ENCODE assay signal across 8 cellular contexts in the genomic region with DNA sequence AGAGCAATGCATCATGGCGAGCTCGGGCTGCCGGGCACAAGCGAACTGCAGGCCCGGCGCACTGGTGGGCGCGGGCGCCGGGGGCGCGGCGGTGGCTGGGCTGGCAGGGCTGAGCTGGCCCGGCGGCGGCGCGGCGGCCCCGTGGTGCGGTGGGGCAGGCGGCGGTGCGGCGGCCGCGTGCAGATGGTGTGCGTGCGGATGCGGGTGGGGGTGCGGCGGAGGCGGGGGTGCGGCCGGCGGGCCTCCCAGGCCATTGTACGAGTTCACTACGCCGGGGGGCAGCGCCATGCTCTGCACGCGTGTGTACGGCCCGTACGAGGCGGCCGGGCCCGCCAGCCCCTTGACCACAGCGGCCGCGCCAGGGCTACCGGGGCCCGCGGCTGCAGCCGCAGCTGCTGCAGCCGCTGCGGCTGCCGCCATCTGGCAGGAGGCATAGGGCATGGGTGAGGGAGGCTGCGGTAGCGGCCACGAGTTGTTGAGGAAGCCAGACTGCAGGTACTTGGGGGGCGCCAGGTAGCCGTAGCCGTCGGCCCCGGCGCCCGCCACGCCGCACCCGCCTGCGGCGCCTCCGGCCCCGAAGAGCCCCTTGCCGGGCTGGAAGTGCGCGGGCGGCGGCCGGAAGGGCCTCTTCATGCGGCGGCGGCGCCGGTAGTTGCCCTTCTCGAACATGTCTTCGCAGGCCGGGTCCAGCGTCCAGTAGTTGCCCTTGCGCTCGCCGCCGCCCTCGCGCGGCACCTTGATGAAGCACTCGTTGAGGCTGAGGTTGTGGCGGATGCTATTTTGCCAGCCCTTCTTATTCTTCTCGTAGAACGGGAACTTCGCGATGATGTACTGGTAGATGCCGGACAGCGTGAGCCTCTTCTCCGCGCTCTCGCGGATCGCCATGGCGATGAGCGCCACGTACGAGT. TPM values are rescaled to one million over a fixed set of nuclear protein-coding genes. Genes with fewer than 3 reads are reported as not detected.
DNase-seq lines count a peak whose midpoint lies in the region; ATAC-seq and TF ChIP-seq lines count a peak whose summit lies in the region.

No MANE protein-coding gene starts in this region.

- H3K27ac ChIP-seq in SJCRH30 = no peak overlapping the region
- no peak overlapping the region for H3K27ac ChIP-seq in neural progenitor cell

- no peak overlapping the region for H3K9ac ChIP-seq in neural progenitor cell

- peak; percentile 41 for ATAC-seq in esophagus mucosa

- H3K4me1 ChIP-seq in SJCRH30 = no peaks in the 10 kb centered on the region
- peaks cover 47% of the 10 kb centered on the region for H3K4me1 ChIP-seq in neural progenitor cell
- H3K4me1 ChIP-seq in BE2C = no peaks in the 10 kb centered on the region

- H3K27me3 ChIP-seq in SJCRH30 = no peaks in the 10 kb centered on the region
- H3K27me3 ChIP-seq in neural progenitor cell = peaks cover 100% of the 10 kb centered on the region
- peaks cover 100% of the 10 kb centered on the region for H3K27me3 ChIP-seq in BE2C

- H4K20me1 ChIP-seq in neural progenitor cell (ENCODE audit: low read depth) = peaks cover 93% of the 10 kb centered on the region

- H3F3A ChIP-seq in neural progenitor cell (ENCODE audit: low read depth) = peaks cover 15% of the 10 kb centered on the region

- peak overlapping the region; percentile 78 for H3K4me2 ChIP-seq in neural progenitor cell

- H3K27me3 Mint-ChIP-seq in neural progenitor cell (ENCODE audit: insufficient read depth, low read depth) = peaks cover 79% of the 10 kb centered on the region

- H3K4me3 ChIP-seq in SJCRH30 = peak overlapping the region; percentile 53
- H3K4me3 ChIP-seq in neural progenitor cell = peak overlapping the region; percentile 46
- no peak overlapping the region for H3K4me3 ChIP-seq in BE2C (ENCODE audit: low read depth, low read length)

- peak; percentile 29 for DNase-seq in stimulated activated CD4-positive, alpha-beta T cell treated with anti-CD3 and anti-CD28 coated beads, Interleukin-4, amount 100 ng/mL, for 1 hour
- DNase-seq in stimulated activated CD4-positive, alpha-beta T cell treated with anti-CD3 and anti-CD28 coated beads, Interleukin-12 subunit alpha, Interleukin-12 subunit beta, amount 100 ng/mL, for 4 hours = no peak
- DNase-seq in SJCRH30 = no peak
- DNase-seq in neural progenitor cell (ENCODE audit: low spot score) = peak; percentile 66
- DNase-seq in BE2C = no peak
- DNase-seq in GM20000 (ENCODE audit: low spot score) = no peak
- no peak for DNase-seq in activated effector memory CD4-positive, alpha-beta T cell treated with Interleukin-2 at 50 U/mL for 16 hours

- no peaks in the 10 kb centered on the region for H3K9me3 Mint-ChIP-seq in neural progenitor cell

- peak overlapping the region; percentile 83 for H3K4me3 Mint-ChIP-seq in neural progenitor cell

- no peak overlapping the region for H3K27ac Mint-ChIP-seq in neural progenitor cell

- peak overlapping the region; percentile 81 for H2AFZ ChIP-seq in neural progenitor cell (replicated peaks)

- TF ChIP-seq CTCF in neural progenitor cell (IDR thresholded peaks at IDR 0.05) (peak; percentile 41), BE2C (IDR thresholded peaks at IDR 0.05; ENCODE audit: low read depth, low read length) (no peak), GM20000 (IDR thresholded peaks at IDR 0.05; ENCODE audit: extremely low read depth, missing control alignments) (no peak)

- H3K9me3 ChIP-seq in SJCRH30 (replicated peaks) = no peaks in the 10 kb centered on the region
- H3K9me3 ChIP-seq in neural progenitor cell (ENCODE audit: low read depth) = no peaks in the 10 kb centered on the region
- no peaks in the 10 kb centered on the region for H3K9me3 ChIP-seq in BE2C

- H3K79me2 ChIP-seq in neural progenitor cell (ENCODE audit: low read depth) = no peaks in the 10 kb centered on the region

- no peaks in the 10 kb centered on the region for H3K36me3 Mint-ChIP-seq in neural progenitor cell

- H3K4me1 Mint-ChIP-seq in neural progenitor cell = peaks cover 28% of the 10 kb centered on the region

- H3K36me3 ChIP-seq in SJCRH30 (no peaks in the 10 kb centered on the region), neural progenitor cell (no peaks in the 10 kb centered on the region), BE2C (no peaks in the 10 kb centered on the region)

RNA-seq across cellular contexts. Expression of gene FOXL2, which starts 1.0 kb away (rescaled TPM):
- total RNA-seq in SJCRH30 (2014; rRNA removed; shearing (Covaris generic)) = 0.42 and 0.89 TPM in 2 replicates
- total RNA-seq in esophagus mucosa (not detected), neural progenitor cell (ENCODE audit: low replicate concordance) (not detected in 2 replicates)
- polyA plus RNA-seq in BE2C (2012; ENCODE audit: insufficient read depth, insufficient read length, low read depth) = not detected

RNA-seq across cellular contexts. Expression of gene FOXL2NB, which starts 1.1 kb away (rescaled TPM):
- total RNA-seq in SJCRH30 (2014; rRNA removed; shearing (Covaris generic)) = 0.23 and 0.34 TPM in 2 replicates
- total RNA-seq in esophagus mucosa = not detected
- total RNA-seq in neural progenitor cell (ENCODE audit: low replicate concordance) = 0.09 TPM in 1 of 2 replicates, not detected in the other
- not detected for polyA plus RNA-seq in BE2C (2012; ENCODE audit: insufficient read depth, insufficient read length, low read depth)

Comparison
In these comparisons a context has a peak if more than half of its experiments do, and no peak if none do; other contexts are left out.
1. DNase-seq: peak in stimulated activated CD4-positive, alpha-beta T cell treated with anti-CD3 and anti-CD28 coated beads, Interleukin-4, amount 100 ng/mL, for 1 hour (single experiment) and neural progenitor cell (single experiment); none in stimulated activated CD4-positive, alpha-beta T cell treated with anti-CD3 and anti-CD28 coated beads, Interleukin-12 subunit alpha, Interleukin-12 subunit beta, amount 100 ng/mL, for 4 hours (single experiment), SJCRH30 (0 of 2), BE2C (single experiment), GM20000 (single experiment) and activated effector memory CD4-positive, alpha-beta T cell treated with Interleukin-2 at 50 U/mL for 16 hours (single experiment).